Comparison of ENCODE assay signal across 11 cellular contexts in genomic region chrX:109843963-109844751, GRCh38.
DNase-seq lines count a peak whose midpoint lies in the region; ATAC-seq lines count a peak whose summit lies in the region.
"Had no signal": no experiment of that assay in that cellular context is flagged by ENCODE, and none has a peak within 500 bp of the region (broad histone marks: within the 10 kb centered on the region; RNA-seq: fewer than 3 reads in every experiment).

No MANE protein-coding gene starts in this region.

- H3K4me3 ChIP-seq in muscle layer of duodenum (ENCODE audit: low read depth in 1 of 2, low read length in 2 of 2) = no peak overlapping the region

- H3K36me3 ChIP-seq in muscle layer of duodenum (ENCODE audit: control insufficient read depth in 1 of 2, insufficient read depth in 2 of 2, low read length in 2 of 2) = no peaks in the 10 kb centered on the region
- H3K36me3 ChIP-seq: neutrophil had no signal

- DNase-seq in NCI-H446 treated with DMSO at 0.1 percent for 48 hours (lab: John Stamatoyannopoulos, UW) = peak; percentile 58
- no peak for DNase-seq in NCI-H2029 (lab: John Stamatoyannopoulos, UW)
- no peak for DNase-seq in foreskin melanocyte
- no peak for DNase-seq in stimulated activated naive CD4-positive, alpha-beta T cell treated with Interleukin-2 at 50 U/mL for 16 hours (lab: John Stamatoyannopoulos, UW)
- DNase-seq: EL had no signal

- peaks cover 0 to 8% of the 10 kb centered on the region in 2 donors for H3K4me1 ChIP-seq in muscle layer of duodenum (ENCODE audit: control insufficient read depth in 1 of 2, insufficient read depth in 2 of 2, low read length in 2 of 2)

- peak; percentile 58 for ATAC-seq in GM18502 (IDR thresholded peaks at IDR 0.05; ENCODE audit: poor library complexity, unreplicated experiment)
- peak; percentile 68 for ATAC-seq in GM21723 (IDR thresholded peaks at IDR 0.05; ENCODE audit: unreplicated experiment)
- ATAC-seq in GM21737 (IDR thresholded peaks at IDR 0.05; ENCODE audit: unreplicated experiment) = no peak

- H3K9me3 ChIP-seq in muscle layer of duodenum (ENCODE audit: control insufficient read depth in 1 of 2, low read length in 2 of 2) = no peaks in the 10 kb centered on the region
- H3K9me3 ChIP-seq: neutrophil had no signal

- no peaks in the 10 kb centered on the region for H3K27me3 ChIP-seq in muscle layer of duodenum (ENCODE audit: low read depth, low read length)
- H3K27me3 ChIP-seq: neutrophil had no signal

- peak overlapping the region; percentile 9 for H3K27ac ChIP-seq in muscle layer of duodenum (ENCODE audit: low read length)
- H3K27ac ChIP-seq: neutrophil, VCaP had no signal
